In genomic region chr2:220221904-220222495, GRCh38 we compare ENCODE assay signal across 26 cellular contexts.
"Had no signal": no experiment of that assay in that cellular context is flagged by ENCODE, and none has a peak within 500 bp of the region (broad histone marks: within the 10 kb centered on the region; RNA-seq: fewer than 3 reads in every experiment).

No MANE protein-coding gene starts in this region.

- H3K4me3 ChIP-seq: colonic mucosa, esophagus squamous epithelium, gastroesophageal sphincter had no signal

- H3K9me3 ChIP-seq: colonic mucosa, esophagus squamous epithelium, gastroesophageal sphincter had no signal

- H3K27me3 ChIP-seq: brain microvascular endothelial cell, colonic mucosa, esophagus squamous epithelium had no signal

- H3K27ac ChIP-seq: brain microvascular endothelial cell, colonic mucosa, epithelial cell of prostate, gastroesophageal sphincter, VCaP had no signal

- ATAC-seq: activated naive CD4-positive, alpha-beta T cell treated with anti-CD3 and anti-CD28 coated beads, Interleukin-2, amount 50 U/mL, for 72 hours; activated T-cell treated with anti-CD3 and anti-CD28 coated beads, Interleukin-2, amount 50 U/mL, for 72 hours; gastroesophageal sphincter; WTC11 had no signal

- DNase-seq: activated CD4-positive, alpha-beta memory T cell treated with anti-CD3 and anti-CD28 coated beads, Interleukin-2, amount 10 ng/mL, durations not matched to agents 7 days and 5 days; activated CD4-positive, alpha-beta T cell treated with anti-CD3 and anti-CD28 coated beads for 1 hour; activated CD4-positive, alpha-beta T cell treated with anti-CD3 and anti-CD28 coated beads for 4 hours; activated CD4-positive, alpha-beta T cell treated with anti-CD3 and anti-CD28 coated beads, Interleukin-2, amount 10 ng/mL, durations not matched to agents 7 days and 5 days; activated CD4-positive, alpha-beta T cell treated with anti-CD3 and anti-CD28 coated beads, Interleukin-2, amount 50 U/mL, for 4 hours; activated CD8-positive, alpha-beta memory T cell treated with anti-CD3 and anti-CD28 coated beads, Interleukin-2, amount 50 U/mL, for 48 hours; activated gamma-delta T cell; activated naive CD4-positive, alpha-beta T cell; activated naive CD4-positive, alpha-beta T cell treated with anti-CD3 and anti-CD28 coated beads, Interleukin-2, amount 10 ng/mL, durations not matched to agents 7 days and 5 days; activated naive CD8-positive, alpha-beta T cell treated with anti-CD3 and anti-CD28 coated beads, Interleukin-2, amount 10 ng/mL, durations not matched to agents 7 days and 5 days; activated T-cell treated with anti-CD3 and anti-CD28 coated beads for 4 hours; activated T-cell treated with anti-CD3 and anti-CD28 coated beads, Interleukin-2, amount 50 U/mL, for 24 hours; activated T-cell treated with anti-CD3 and anti-CD28 coated beads, Interleukin-2, amount 50 U/mL, for 72 hours; brain microvascular endothelial cell; caudate nucleus; cerebellar nuclear complex; colonic mucosa; effector CD8-positive, alpha-beta T cell; esophagus squamous epithelium; foreskin melanocyte; T-helper 2 cell had no signal

- H3K36me3 ChIP-seq: brain microvascular endothelial cell, colonic mucosa, esophagus squamous epithelium, gastroesophageal sphincter had no signal

- H3K4me1 ChIP-seq: colonic mucosa, gastroesophageal sphincter had no signal
